22 cellular contexts compared by ENCODE assay signal in the genomic region with DNA sequence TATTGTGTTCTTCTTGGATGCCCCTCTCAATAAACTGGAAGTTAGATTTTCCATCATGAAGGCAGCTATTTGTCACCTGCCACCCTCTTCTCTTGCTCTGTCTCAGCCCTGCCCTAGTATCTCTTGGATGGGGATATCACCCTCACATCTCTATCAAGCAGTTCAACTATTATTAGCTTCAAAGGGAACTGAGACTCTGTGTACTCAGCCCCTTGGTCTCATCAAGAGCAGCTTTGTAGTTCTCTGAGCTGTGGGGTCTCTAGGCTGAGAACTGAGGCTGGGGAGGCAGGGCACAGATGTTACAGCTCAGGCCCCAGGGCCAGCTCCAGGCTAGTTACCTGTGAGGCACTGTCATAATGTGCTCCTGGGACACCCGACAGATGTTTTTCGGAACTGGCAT.
"Had no signal": no experiment of that assay in that cellular context is flagged by ENCODE, and none has a peak within 500 bp of the region (broad histone marks: within the 10 kb centered on the region; RNA-seq: fewer than 3 reads in every experiment).

No MANE protein-coding gene starts in this region.

- H3K4me2 ChIP-seq: hepatocyte had no signal

- H3K79me2 ChIP-seq: hepatocyte had no signal

- H3K4me1 Mint-ChIP-seq: activated CD4-positive, alpha-beta memory T cell treated with anti-CD3 and anti-CD28 coated beads, Interleukin-2, amount 10 ng/mL, durations not matched to agents 7 days and 5 days; activated naive CD8-positive, alpha-beta T cell treated with anti-CD3 and anti-CD28 coated beads, Interleukin-2, amount 10 ng/mL, durations not matched to agents 7 days and 5 days; T-helper 17 cell; WTC11 had no signal

- DNase-seq: activated CD4-positive, alpha-beta memory T cell treated with anti-CD3 and anti-CD28 coated beads, Interleukin-2, amount 10 ng/mL, durations not matched to agents 7 days and 5 days; activated CD4-positive, alpha-beta T cell treated with anti-CD3 and anti-CD28 coated beads for 4 hours; activated gamma-delta T cell treated with Interleukin-2 at 50 U/mL for 16 hours; activated naive CD8-positive, alpha-beta T cell treated with anti-CD3 and anti-CD28 coated beads, Interleukin-2, amount 10 ng/mL, durations not matched to agents 7 days and 5 days; body of pancreas; dorsolateral prefrontal cortex; foreskin keratinocyte; left cardiac atrium; mesenchymal stem cell; naive thymus-derived CD4-positive, alpha-beta T cell; pancreas; right lobe of liver; small intestine; stimulated activated CD4-positive, alpha-beta T cell treated with anti-CD3 and anti-CD28 coated beads, Interleukin-4, amount 100 ng/mL, for 1 hour; T-helper 17 cell; tibial artery had no signal

- H3K9me3 Mint-ChIP-seq: activated CD4-positive, alpha-beta memory T cell treated with anti-CD3 and anti-CD28 coated beads, Interleukin-2, amount 10 ng/mL, durations not matched to agents 7 days and 5 days; activated naive CD8-positive, alpha-beta T cell treated with anti-CD3 and anti-CD28 coated beads, Interleukin-2, amount 10 ng/mL, durations not matched to agents 7 days and 5 days; naive thymus-derived CD4-positive, alpha-beta T cell; WTC11 had no signal

- ATAC-seq: body of pancreas; foreskin keratinocyte; left cardiac atrium; naive thymus-derived CD4-positive, alpha-beta T cell; pancreas; right lobe of liver; SK-N-SH treated with all-trans-retinoic acid at 6 μM for 48 hours; T-helper 17 cell; WTC11 had no signal

- H3K4me3 Mint-ChIP-seq: activated CD4-positive, alpha-beta memory T cell treated with anti-CD3 and anti-CD28 coated beads, Interleukin-2, amount 10 ng/mL, durations not matched to agents 7 days and 5 days; activated naive CD8-positive, alpha-beta T cell treated with anti-CD3 and anti-CD28 coated beads, Interleukin-2, amount 10 ng/mL, durations not matched to agents 7 days and 5 days; T-helper 17 cell; WTC11 had no signal

- H3K36me3 ChIP-seq: pancreas, right lobe of liver, tibial artery had no signal

- H3K27ac Mint-ChIP-seq: activated CD4-positive, alpha-beta memory T cell treated with anti-CD3 and anti-CD28 coated beads, Interleukin-2, amount 10 ng/mL, durations not matched to agents 7 days and 5 days; activated naive CD8-positive, alpha-beta T cell treated with anti-CD3 and anti-CD28 coated beads, Interleukin-2, amount 10 ng/mL, durations not matched to agents 7 days and 5 days; naive thymus-derived CD4-positive, alpha-beta T cell; T-helper 17 cell; WTC11 had no signal

- H3K4me3 ChIP-seq: body of pancreas, dorsolateral prefrontal cortex, hepatocyte, pancreas, right lobe of liver, tibial artery had no signal

- H3K27me3 Mint-ChIP-seq: activated CD4-positive, alpha-beta memory T cell treated with anti-CD3 and anti-CD28 coated beads, Interleukin-2, amount 10 ng/mL, durations not matched to agents 7 days and 5 days; activated naive CD8-positive, alpha-beta T cell treated with anti-CD3 and anti-CD28 coated beads, Interleukin-2, amount 10 ng/mL, durations not matched to agents 7 days and 5 days; naive thymus-derived CD4-positive, alpha-beta T cell; T-helper 17 cell had no signal

- H3K27ac ChIP-seq: body of pancreas, dorsolateral prefrontal cortex, epithelial cell of prostate, foreskin keratinocyte, hepatocyte, pancreas, right lobe of liver, tibial artery had no signal

- H3K9me3 ChIP-seq: body of pancreas, pancreas, right lobe of liver, tibial artery had no signal

- H2AFZ ChIP-seq: hepatocyte had no signal

- FAIRE-seq: islet of Langerhans, pancreas, small intestine, TTC549 had no signal

- H3K36me3 Mint-ChIP-seq: activated naive CD8-positive, alpha-beta T cell treated with anti-CD3 and anti-CD28 coated beads, Interleukin-2, amount 10 ng/mL, durations not matched to agents 7 days and 5 days; naive thymus-derived CD4-positive, alpha-beta T cell; WTC11 had no signal

- H3K4me1 ChIP-seq: foreskin keratinocyte, pancreas, right lobe of liver, tibial artery had no signal

- H3K27me3 ChIP-seq: body of pancreas, dorsolateral prefrontal cortex, pancreas, right lobe of liver, tibial artery had no signal
